Comparison of ENCODE assay signal across 35 cellular contexts in genomic region chr7:155840909-155841308, GRCh38. TPM values are rescaled to one million over a fixed set of nuclear protein-coding genes. Genes with fewer than 3 reads are reported as not detected.
"Had no signal": no experiment of that assay in that cellular context is flagged by ENCODE, and none has a peak within 500 bp of the region (broad histone marks: within the 10 kb centered on the region; RNA-seq: fewer than 3 reads in every experiment).

No MANE protein-coding gene starts in this region.

- H3K4me3 ChIP-seq: adrenal gland, esophagus squamous epithelium, gastroesophageal sphincter, heart right ventricle had no signal

- DNase-seq: activated CD4-positive, alpha-beta memory T cell treated with anti-CD3 and anti-CD28 coated beads for 36 hours; activated CD4-positive, alpha-beta T cell treated with anti-CD3 and anti-CD28 coated beads for 36 hours; activated CD4-positive, alpha-beta T cell treated with anti-CD3 and anti-CD28 coated beads, Interleukin-2, amount 10 ng/mL, durations not matched to agents 24 days and 14 days; activated CD4-positive, CD25-positive, alpha-beta regulatory T cell; activated CD4-positive, CD25-positive, alpha-beta regulatory T cell treated with anti-CD3 and anti-CD28 coated beads, Interleukin-2, amount 50 U/mL, for 72 hours; activated CD8-positive, alpha-beta memory T cell treated with anti-CD3 and anti-CD28 coated beads, Interleukin-2, amount 50 U/mL, for 48 hours; activated gamma-delta T cell; activated naive CD4-positive, alpha-beta T cell; activated naive CD8-positive, alpha-beta T cell treated with anti-CD3 and anti-CD28 coated beads for 36 hours; activated naive CD8-positive, alpha-beta T cell treated with anti-CD3 and anti-CD28 coated beads, Interleukin-2, amount 50 U/mL, for 24 hours; activated T-cell treated with anti-CD3 and anti-CD28 coated beads for 4 hours; activated T-cell treated with anti-CD3 and anti-CD28 coated beads, Interleukin-2, amount 50 U/mL, for 24 hours; activated T-cell treated with anti-CD3 and anti-CD28 coated beads, Interleukin-2, amount 50 U/mL, for 72 hours; adrenal gland; amygdala; cortex of kidney; dermis blood vessel endothelial cell; effector CD4-positive, alpha-beta T cell; esophagus squamous epithelium; foreskin melanocyte; heart right ventricle; T-helper 1 cell; T-helper 17 cell; T1000 had no signal

- H3K4me1 ChIP-seq: adrenal gland, esophagus squamous epithelium, gastroesophageal sphincter, heart right ventricle had no signal

- H3K27me3 ChIP-seq: adrenal gland had no signal

- H3K36me3 Mint-ChIP-seq: activated CD4-positive, alpha-beta memory T cell treated with anti-CD3 and anti-CD28 coated beads for 36 hours; activated naive CD4-positive, alpha-beta T cell treated with anti-CD3 and anti-CD28 coated beads, Interleukin-2, amount 50 U/mL, for 24 hours; activated naive CD8-positive, alpha-beta T cell treated with anti-CD3 and anti-CD28 coated beads for 36 hours; brain had no signal

- H3K27ac ChIP-seq: adrenal gland, epithelial cell of prostate, esophagus squamous epithelium, gastroesophageal sphincter, heart right ventricle had no signal

- H3K27ac Mint-ChIP-seq: activated CD4-positive, alpha-beta memory T cell treated with anti-CD3 and anti-CD28 coated beads for 36 hours; activated CD4-positive, alpha-beta T cell treated with anti-CD3 and anti-CD28 coated beads for 36 hours; activated CD4-positive, alpha-beta T cell treated with anti-CD3 and anti-CD28 coated beads, Interleukin-2, amount 10 ng/mL, durations not matched to agents 24 days and 14 days; activated naive CD4-positive, alpha-beta T cell treated with anti-CD3 and anti-CD28 coated beads, Interleukin-2, amount 50 U/mL, for 24 hours; activated naive CD8-positive, alpha-beta T cell treated with anti-CD3 and anti-CD28 coated beads for 36 hours; activated naive CD8-positive, alpha-beta T cell treated with anti-CD3 and anti-CD28 coated beads, Interleukin-2, amount 50 U/mL, for 24 hours; activated T-cell treated with anti-CD3 and anti-CD28 coated beads, Interleukin-2, amount 50 U/mL, for 24 hours; activated T-cell treated with anti-CD3 and anti-CD28 coated beads, Interleukin-2, amount 50 U/mL, for 72 hours; brain; T-helper 17 cell; T-helper 2 cell treated with Interferon-gamma antibody and Interleukin-4, amounts not matched to agents 5 μg/mL and 100 μg/mL, for 36 hours had no signal

- H3K9me3 ChIP-seq: adrenal gland, esophagus squamous epithelium, gastroesophageal sphincter, heart right ventricle had no signal

- H3K4me1 Mint-ChIP-seq: activated CD4-positive, alpha-beta T cell treated with anti-CD3 and anti-CD28 coated beads for 36 hours; activated CD4-positive, alpha-beta T cell treated with anti-CD3 and anti-CD28 coated beads, Interleukin-2, amount 10 ng/mL, durations not matched to agents 24 days and 14 days; activated naive CD4-positive, alpha-beta T cell treated with anti-CD3 and anti-CD28 coated beads, Interleukin-2, amount 50 U/mL, for 24 hours; activated naive CD8-positive, alpha-beta T cell treated with anti-CD3 and anti-CD28 coated beads for 36 hours; activated naive CD8-positive, alpha-beta T cell treated with anti-CD3 and anti-CD28 coated beads, Interleukin-2, amount 50 U/mL, for 24 hours; brain; central memory CD8-positive, alpha-beta T cell had no signal

- H3K4me3 Mint-ChIP-seq: activated CD4-positive, alpha-beta memory T cell treated with anti-CD3 and anti-CD28 coated beads for 36 hours; activated CD4-positive, alpha-beta T cell treated with anti-CD3 and anti-CD28 coated beads for 36 hours; activated CD4-positive, alpha-beta T cell treated with anti-CD3 and anti-CD28 coated beads, Interleukin-2, amount 10 ng/mL, durations not matched to agents 24 days and 14 days; activated naive CD4-positive, alpha-beta T cell treated with anti-CD3 and anti-CD28 coated beads, Interleukin-2, amount 50 U/mL, for 24 hours; activated naive CD8-positive, alpha-beta T cell treated with anti-CD3 and anti-CD28 coated beads for 36 hours; activated naive CD8-positive, alpha-beta T cell treated with anti-CD3 and anti-CD28 coated beads, Interleukin-2, amount 50 U/mL, for 24 hours; activated T-cell treated with anti-CD3 and anti-CD28 coated beads, Interleukin-2, amount 50 U/mL, for 24 hours; activated T-cell treated with anti-CD3 and anti-CD28 coated beads, Interleukin-2, amount 50 U/mL, for 72 hours; brain; central memory CD8-positive, alpha-beta T cell; T-helper 17 cell; T-helper 2 cell treated with Interferon-gamma antibody and Interleukin-4, amounts not matched to agents 5 μg/mL and 100 μg/mL, for 36 hours had no signal

- H3K9me3 Mint-ChIP-seq: activated CD4-positive, alpha-beta memory T cell treated with anti-CD3 and anti-CD28 coated beads for 36 hours; activated CD4-positive, alpha-beta T cell treated with anti-CD3 and anti-CD28 coated beads, Interleukin-2, amount 10 ng/mL, durations not matched to agents 24 days and 14 days; activated naive CD4-positive, alpha-beta T cell treated with anti-CD3 and anti-CD28 coated beads, Interleukin-2, amount 50 U/mL, for 24 hours; activated naive CD8-positive, alpha-beta T cell treated with anti-CD3 and anti-CD28 coated beads for 36 hours; activated naive CD8-positive, alpha-beta T cell treated with anti-CD3 and anti-CD28 coated beads, Interleukin-2, amount 50 U/mL, for 24 hours; activated T-cell treated with anti-CD3 and anti-CD28 coated beads, Interleukin-2, amount 50 U/mL, for 24 hours; activated T-cell treated with anti-CD3 and anti-CD28 coated beads, Interleukin-2, amount 50 U/mL, for 72 hours; brain; central memory CD8-positive, alpha-beta T cell; T-helper 2 cell treated with Interferon-gamma antibody and Interleukin-4, amounts not matched to agents 5 μg/mL and 100 μg/mL, for 36 hours had no signal

- H3K36me3 ChIP-seq: adrenal gland, esophagus squamous epithelium, gastroesophageal sphincter, heart right ventricle had no signal

- ATAC-seq: activated CD4-positive, alpha-beta T cell treated with anti-CD3 and anti-CD28 coated beads for 36 hours; activated naive CD8-positive, alpha-beta T cell treated with anti-CD3 and anti-CD28 coated beads, Interleukin-2, amount 50 U/mL, for 24 hours; activated T-cell treated with anti-CD3 and anti-CD28 coated beads, Interleukin-2, amount 50 U/mL, for 72 hours; gastroesophageal sphincter; heart right ventricle; T-helper 17 cell had no signal

- H3K27me3 Mint-ChIP-seq: activated CD4-positive, alpha-beta T cell treated with anti-CD3 and anti-CD28 coated beads, Interleukin-2, amount 10 ng/mL, durations not matched to agents 24 days and 14 days; activated naive CD4-positive, alpha-beta T cell treated with anti-CD3 and anti-CD28 coated beads, Interleukin-2, amount 50 U/mL, for 24 hours; activated naive CD8-positive, alpha-beta T cell treated with anti-CD3 and anti-CD28 coated beads for 36 hours had no signal

RNA-seq across cellular contexts. Expression of gene SHH, which starts 28.6 kb away (rescaled TPM):
- total RNA-seq: activated CD4-positive, alpha-beta memory T cell treated with anti-CD3 and anti-CD28 coated beads for 36 hours; activated CD4-positive, alpha-beta T cell treated with anti-CD3 and anti-CD28 coated beads for 36 hours; activated CD4-positive, alpha-beta T cell treated with anti-CD3 and anti-CD28 coated beads, Interleukin-2, amount 10 ng/mL, durations not matched to agents 24 days and 14 days; activated naive CD8-positive, alpha-beta T cell treated with anti-CD3 and anti-CD28 coated beads for 36 hours; bronchial epithelial cell; cardiac septum; dermis blood vessel endothelial cell; endothelial cell of umbilical vein; esophagus squamous epithelium; fibroblast of villous mesenchyme; heart right ventricle; T-helper 17 cell had no signal
- polyA plus RNA-seq: endothelial cell of umbilical vein, fibroblast of lung, heart right ventricle had no signal
